Comparison of ENCODE assay signal across 8 cellular contexts in the genomic region with DNA sequence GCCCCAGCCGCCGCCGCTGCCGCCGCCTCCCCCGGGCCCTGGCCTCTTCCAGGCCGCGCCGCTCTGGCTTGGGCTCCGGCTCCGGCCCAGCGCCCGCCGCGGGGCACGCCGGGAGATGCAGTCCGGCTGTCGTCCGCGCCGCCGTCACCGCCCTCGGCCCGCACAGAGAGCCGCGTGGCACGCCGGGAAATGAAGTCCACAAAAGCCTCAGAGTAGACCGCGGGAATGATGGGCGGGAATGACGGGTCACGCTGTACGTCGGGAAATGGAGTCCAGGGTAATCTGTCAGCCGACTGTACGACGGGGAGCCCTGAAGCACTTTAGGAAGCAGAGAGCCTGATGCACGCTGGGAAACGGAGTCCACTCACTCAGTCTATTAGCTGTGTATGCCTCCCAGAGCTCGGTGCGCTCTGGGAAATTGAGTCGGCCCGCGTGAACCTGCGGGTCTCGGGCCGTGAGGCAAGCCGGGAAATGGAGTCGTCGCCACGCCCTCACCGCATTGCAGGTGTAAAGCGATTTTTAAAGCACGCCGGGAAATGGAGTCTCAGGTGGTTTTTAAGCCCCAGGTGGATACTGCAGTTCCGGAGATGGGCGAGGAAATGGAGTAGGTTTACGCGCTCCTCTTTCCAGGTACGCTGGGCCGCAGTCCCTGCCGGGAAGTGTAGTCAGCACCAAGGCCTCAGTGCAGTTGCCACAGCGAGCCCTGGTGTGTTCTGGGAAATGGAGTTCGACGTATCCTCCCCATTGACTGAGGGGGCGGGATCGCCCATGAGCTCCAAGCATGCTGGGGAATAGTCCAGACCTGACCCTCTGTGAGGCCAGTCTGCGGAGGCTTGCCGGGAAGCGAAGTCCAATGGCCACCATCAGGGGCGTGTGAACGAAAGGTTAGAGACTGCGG. TPM values are rescaled to one million over a fixed set of nuclear protein-coding genes. Genes with fewer than 3 reads are reported as not detected.
A peak's percentile ranks its signal among the peaks of the same experiment; 100 is the strongest.
DNase-seq lines count a peak whose midpoint lies in the region; ATAC-seq, FAIRE-seq and TF ChIP-seq lines count a peak whose summit lies in the region.

Gene GSK3A (minus strand): TSS at position 91 of the 898 bp plus-strand sequence. CDS start 137 bp downstream, outside the sequence.

- 0 out of 2 replicates have a peak within 1 kb of the TSS, but pooled peaks have one; percentile 65 for H2BK12ac ChIP-seq in H1 (ENCODE audit: low read depth, low read length)

- H2BK5ac ChIP-seq in H1 (ENCODE audit: low read depth, low read length) = peak within 1 kb of the TSS; percentile 92

- no peak for TF ChIP-seq CTCF in H1 (IDR thresholded peaks at IDR 0.05; ENCODE audit: control extremely low read depth in 1 of 3, insufficient read depth in 1 of 3, low read depth in 1 of 3, low read length in 3 of 3)

- 0 out of 2 replicates have a peak within 1 kb of the TSS, but pooled peaks have one; percentile 81 for H2BK15ac ChIP-seq in H1 (ENCODE audit: low read length)

- peak within 1 kb of the TSS; percentile 15; the same call in 1 of the 2 replicates for H2AFZ ChIP-seq in H1 (ENCODE audit: low read length)

- TF ChIP-seq POLR2A in H1 (IDR thresholded peaks at IDR 0.05; ENCODE audit: control extremely low read depth in 1 of 2, low read depth in 2 of 2, low read length in 2 of 2) = peak; percentile 51 to 94

- H3K4ac ChIP-seq in H1 (replicated peaks; ENCODE audit: insufficient read length, low read depth, low read length) = no peak within 1 kb of the TSS

- H3K27ac ChIP-seq in H1 (ENCODE audit: low read depth, low read length) = peak within 1 kb of the TSS; percentile 74

- peak within 1 kb of the TSS; percentile 78 for H3K9ac ChIP-seq in NT2/D1 (ENCODE audit: insufficient read length, low read depth)
- H3K9ac ChIP-seq in H1 (replicated peaks in 1 of 4; ENCODE audit: extremely low read depth in 1 of 4, low read depth in 3 of 4, low read length in 3 of 4) = peak within 1 kb of the TSS; percentile 57 to 89 (median 72); a peak in 6 of 7 replicates

- no peak within 1 kb of the TSS for H3K14ac ChIP-seq in H1 (ENCODE audit: insufficient read length)

- no peak within 1 kb of the TSS for H2AK5ac ChIP-seq in H1 (ENCODE audit: low read depth, low read length)

- peak within 1 kb of the TSS; percentile 83; the same call in 1 of the 2 replicates for H3K18ac ChIP-seq in H1 (ENCODE audit: extremely low read depth, low read length)

- TF ChIP-seq RAD21 in H1 (IDR thresholded peaks at IDR 0.05 in 1 of 2, conservative IDR thresholded peaks at IDR 0.05 in 1 of 2; ENCODE audit: low read depth in 2 of 2, low read length in 2 of 2) = no peak

- no peaks in the 10 kb centered on the region for H3K9me3 Mint-ChIP-seq in activated CD8-positive, alpha-beta memory T cell treated with anti-CD3 and anti-CD28 coated beads, Interleukin-2, amount 10 ng/mL, durations not matched to agents 7 days and 5 days (ENCODE audit: low read depth)
- H3K9me3 Mint-ChIP-seq in memory B cell = no peaks in the 10 kb centered on the region

- DNase-seq in COR-L47 (lab: John Stamatoyannopoulos, UW) = peak; percentile 100
- peak; percentile 84 to 100 (median 98) for DNase-seq in HUDEP-2 (lab: John Stamatoyannopoulos, UW; ENCODE audit: unreplicated experiment in 76 of 76)
- peak; percentile 95 for DNase-seq in NT2/D1 (ENCODE audit: low read depth, low spot score)
- peak; percentile 98 for DNase-seq in activated CD8-positive, alpha-beta memory T cell treated with anti-CD3 and anti-CD28 coated beads, Interleukin-2, amount 10 ng/mL, durations not matched to agents 7 days and 5 days
- peak; percentile 94 to 98 for DNase-seq in H1 (ENCODE audit: low read depth in 1 of 2, low spot score in 2 of 2)
- peak; percentile 87 to 93 for DNase-seq in memory B cell (ENCODE audit: low spot score in 2 of 2)
- DNase-seq in stimulated activated CD8-positive, alpha-beta memory T cell treated with anti-CD3 and anti-CD28 coated beads, Interleukin-12 subunit alpha, Interleukin-12 subunit beta, amount 100 ng/mL, for 24 hours (ENCODE audit: extremely low read depth) = peak; percentile 89

- 1% methylated on average over 70 of the region's 76 CpGs; no CpG with 5 or more reads in 1 of the 2 experiments for WGBS in H1 (ENCODE audit: extremely low coverage in 1 of 2, insufficient coverage in 1 of 2, insufficient read length in 1 of 2, insufficient replicate concordance in 2 of 2, low coverage in 1 of 2, low lambda C conversion rate in 2 of 2, missing lambda C conversion rate in 1 of 2), 2 experiments

- peaks cover 37% of the 10 kb centered on the region for H3K4me1 Mint-ChIP-seq in activated CD8-positive, alpha-beta memory T cell treated with anti-CD3 and anti-CD28 coated beads, Interleukin-2, amount 10 ng/mL, durations not matched to agents 7 days and 5 days
- H3K4me1 Mint-ChIP-seq in memory B cell = peaks cover 27% of the 10 kb centered on the region

- CTCF ChIA-PET in activated CD8-positive, alpha-beta memory T cell treated with anti-CD3 and anti-CD28 coated beads, Interleukin-2, amount 10 ng/mL, durations not matched to agents 7 days and 5 days (lab: Charles Lee) = interaction anchor here (0.6 to 6.9 kb wide), 28 partner anchors 9 to 448 kb away, joined by 3 to 87 read pairs (median 4); partner anchors contain the start of genes CIC, DEDD2, POU2F2 and ZNF526
- CTCF ChIA-PET in H1 (lab: Charles Lee; ENCODE audit: partially characterized antibody) = interaction anchor here (0.6 to 11.8 kb wide), 19 partner anchors 9 to 159 kb away, joined by 3 to 260 read pairs (median 4); partner anchors contain the start of genes POU2F2 and ZNF526

- H3K36me3 Mint-ChIP-seq in activated CD8-positive, alpha-beta memory T cell treated with anti-CD3 and anti-CD28 coated beads, Interleukin-2, amount 10 ng/mL, durations not matched to agents 7 days and 5 days = peaks cover 15% of the 10 kb centered on the region
- peaks cover 2% of the 10 kb centered on the region for H3K36me3 Mint-ChIP-seq in memory B cell

- peak within 1 kb of the TSS; percentile 47 for H4K91ac ChIP-seq in H1 (replicated peaks; ENCODE audit: insufficient read length, low read length)

- H3K4me2 ChIP-seq in H1 (ENCODE audit: insufficient read depth in 1 of 2, low read depth in 2 of 2, low read length in 2 of 2) = peak within 1 kb of the TSS; percentile 66 to 77

- H3K27me3 Mint-ChIP-seq in activated CD8-positive, alpha-beta memory T cell treated with anti-CD3 and anti-CD28 coated beads, Interleukin-2, amount 10 ng/mL, durations not matched to agents 7 days and 5 days = no peaks in the 10 kb centered on the region
- no peaks in the 10 kb centered on the region for H3K27me3 Mint-ChIP-seq in memory B cell

- peak within 1 kb of the TSS; percentile 26 for H3K56ac ChIP-seq in H1 (replicated peaks; ENCODE audit: insufficient read length, low read depth, low read length)

- peaks cover 5% of the 10 kb centered on the region; the same call in 1 of the 2 replicates for H3K79me1 ChIP-seq in H1 (ENCODE audit: low read depth, low read length)

- H3K27ac Mint-ChIP-seq in activated CD8-positive, alpha-beta memory T cell treated with anti-CD3 and anti-CD28 coated beads, Interleukin-2, amount 10 ng/mL, durations not matched to agents 7 days and 5 days = peak within 1 kb of the TSS; percentile 95
- peak within 1 kb of the TSS; percentile 75 for H3K27ac Mint-ChIP-seq in memory B cell

- no peaks in the 10 kb centered on the region for H3K27me3 ChIP-seq in NT2/D1 (ENCODE audit: insufficient read depth, insufficient read length)
- H3K27me3 ChIP-seq in H1 (replicated peaks in 1 of 4; ENCODE audit: control insufficient read depth in 3 of 4, extremely low read depth in 1 of 4, insufficient read depth in 3 of 4, low read length in 3 of 4) = no peaks in the 10 kb centered on the region; a peak in 1 of 7 replicates

- no peak within 1 kb of the TSS for H3K23ac ChIP-seq in H1 (ENCODE audit: insufficient read length)

- H3K4me3 Mint-ChIP-seq in activated CD8-positive, alpha-beta memory T cell treated with anti-CD3 and anti-CD28 coated beads, Interleukin-2, amount 10 ng/mL, durations not matched to agents 7 days and 5 days = peak within 1 kb of the TSS; percentile 90
- H3K4me3 Mint-ChIP-seq in memory B cell = peak within 1 kb of the TSS; percentile 86

- H3K4me1 ChIP-seq in NT2/D1 (ENCODE audit: insufficient read depth, insufficient read length) (no peaks in the 10 kb centered on the region), H1 (replicated peaks in 1 of 4; ENCODE audit: control insufficient read depth in 3 of 4, insufficient read depth in 4 of 4, low read length in 3 of 4) (peaks cover under 1 to 14% (median 4%) of the 10 kb centered on the region in 4 experiments; a peak in 6 of 7 replicates)

- FAIRE-seq in H1 (lab: Jason Lieb, UNC) = peak; percentile 96

- no peak for TF ChIP-seq EP300 in H1 (IDR thresholded peaks at IDR 0.05; ENCODE audit: borderline replicate concordance in 1 of 2, low read depth in 2 of 2, low read length in 2 of 2)

- H3K23me2 ChIP-seq in H1 (ENCODE audit: low read depth, low read length) = peaks cover 7% of the 10 kb centered on the region

- peak within 1 kb of the TSS; percentile 71 for H3K4me3 ChIP-seq in NT2/D1 (ENCODE audit: insufficient read length, low read depth)
- H3K4me3 ChIP-seq in H1 (ENCODE audit: extremely low read depth in 1 of 4, insufficient read depth in 2 of 4, low read depth in 3 of 4, low read length in 4 of 4) = peak within 1 kb of the TSS; percentile 81 to 90 (median 85)

- peaks cover 4 to 6% of the 10 kb centered on the region in 2 experiments for H4K20me1 ChIP-seq in H1 (replicated peaks in 1 of 2; ENCODE audit: control insufficient read depth in 1 of 2, insufficient read depth in 2 of 2, low read length in 2 of 2)

- H3K79me2 ChIP-seq in H1 (ENCODE audit: control insufficient read depth in 1 of 2, insufficient read depth in 2 of 2, low read length in 2 of 2) = peaks cover 0 to 16% of the 10 kb centered on the region in 2 experiments; a peak in 2 of 4 replicates

- peaks cover 33% of the 10 kb centered on the region for H3K36me3 ChIP-seq in NT2/D1 (ENCODE audit: insufficient read depth, insufficient read length, low read length)
- H3K36me3 ChIP-seq in H1 (ENCODE audit: control insufficient read depth in 2 of 4, insufficient read depth in 4 of 4, low read length in 3 of 4) = peaks cover 0 to 8% (median 3%) of the 10 kb centered on the region in 4 experiments; a peak in 3 of 8 replicates

- H3K9me3 ChIP-seq in NT2/D1 (ENCODE audit: insufficient read depth, low read length) (no peaks in the 10 kb centered on the region), H1 (ENCODE audit: insufficient read depth in 2 of 2, low read depth in 1 of 2, low read length in 1 of 2) (no peaks in the 10 kb centered on the region)

- no peak within 1 kb of the TSS for H2BK120ac ChIP-seq in H1 (replicated peaks; ENCODE audit: low read depth, low read length)

- H4K8ac ChIP-seq in H1 (ENCODE audit: extremely low read depth, insufficient read depth, low read length) = peak within 1 kb of the TSS; percentile 36

- peak; percentile 58 for ATAC-seq in GM21381 (IDR thresholded peaks at IDR 0.05; ENCODE audit: unreplicated experiment)
- ATAC-seq in activated CD8-positive, alpha-beta memory T cell treated with anti-CD3 and anti-CD28 coated beads, Interleukin-2, amount 10 ng/mL, durations not matched to agents 7 days and 5 days = peak; percentile 79
- peak; percentile 69 for ATAC-seq in memory B cell (ENCODE audit: low read depth)

- no peak within 1 kb of the TSS for H2BK20ac ChIP-seq in H1 (ENCODE audit: low read length)

- H4K5ac ChIP-seq in H1 (ENCODE audit: insufficient read length, low read depth, low read length) = peak within 1 kb of the TSS; percentile 32

- POLR2A ChIA-PET in H1 (lab: Charles Lee; ENCODE audit: partially characterized antibody) = interaction anchor here (0.6 to 7.0 kb wide), 29 partner anchors 9 to 284 kb away, joined by 3 to 68 read pairs (median 4); partner anchors contain the start of genes DEDD2, ERF, PAFAH1B3 and RABAC1

RNA-seq across cellular contexts. Expression of gene GSK3A, which starts in this region (rescaled TPM):
- total RNA-seq in activated CD8-positive, alpha-beta memory T cell treated with anti-CD3 and anti-CD28 coated beads, Interleukin-2, amount 10 ng/mL, durations not matched to agents 7 days and 5 days = 10 to 100 TPM; 47.3 to 53.8 TPM
- total RNA-seq in H1 (2021; fragmentation: NEBNext Ultra II Directional; extraction: Animal tissue kit (Norgen Biotek cat#: 25700)) = 54.9 and 55.3 TPM in 2 replicates
- polyA plus RNA-seq in H1 (2011; rRNA removed) = 84.0 and 89.0 TPM in 2 replicates
- 50.8 TPM for polyA plus RNA-seq in H1 (2011; cell fraction: cytosol; rRNA removed)
- polyA plus RNA-seq in H1 (2011; cell fraction: nucleus; rRNA removed) = 64.5 TPM
- 47.7 to 66.9 TPM (median 65.1 TPM) in 4 replicates for polyA plus RNA-seq in H1 (2012, experiment 1 of 2)
- 72.4 TPM for polyA plus RNA-seq in H1 (2012, experiment 2 of 2)
- polyA plus RNA-seq in H1 (2013, experiment 1 of 2) = 70.7 TPM
- polyA plus RNA-seq in H1 (2013, experiment 2 of 2) = 64.0 TPM
- polyA minus RNA-seq in H1 (2011; rRNA and poly(A)+ RNA removed) = 33.0 and 46.2 TPM in 2 replicates
- 23.0 TPM for polyA minus RNA-seq in H1 (2011; cell fraction: cytosol; rRNA and poly(A)+ RNA removed)
- 13.5 TPM for polyA minus RNA-seq in H1 (2011; cell fraction: nucleus; rRNA and poly(A)+ RNA removed)

Comparison
In these comparisons a context has a peak if more than half of its experiments do, and no peak if none do; other contexts are left out.
1. Peak in every context shown above with its lines: DNase-seq, ATAC-seq, H3K4me3 ChIP-seq and H3K27ac ChIP-seq.